20 cellular contexts compared by ENCODE assay signal in the genomic region with DNA sequence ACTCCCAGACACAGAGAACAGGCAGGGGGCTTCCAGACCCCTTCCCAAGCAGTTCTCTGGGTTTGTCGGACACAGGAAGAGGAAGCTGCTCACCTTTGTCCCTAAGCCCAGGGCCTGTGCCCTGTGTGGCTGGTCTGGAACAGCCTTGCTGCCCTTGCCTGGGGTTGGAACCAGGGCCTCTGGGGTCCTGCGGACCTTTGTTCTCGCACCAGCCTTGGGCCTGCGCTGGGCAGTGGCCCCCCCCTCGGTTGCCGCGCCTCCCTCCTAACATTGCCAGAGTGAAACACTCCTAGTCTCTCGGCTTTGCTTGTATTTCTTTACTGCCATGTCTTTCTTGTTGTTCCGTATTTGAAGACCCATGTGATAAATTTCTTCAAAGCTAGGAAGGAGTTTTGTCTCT. TPM values are rescaled to one million over a fixed set of nuclear protein-coding genes. Genes with fewer than 3 reads are reported as not detected.
DNase-seq lines count a peak whose midpoint lies in the region; ATAC-seq and TF ChIP-seq lines count a peak whose summit lies in the region.
"Had no signal": no experiment of that assay in that cellular context is flagged by ENCODE, and none has a peak within 500 bp of the region (broad histone marks: within the 10 kb centered on the region; RNA-seq: fewer than 3 reads in every experiment).

No MANE protein-coding gene starts in this region.

- CTCF ChIA-PET in activated CD8-positive, alpha-beta memory T cell treated with anti-CD3 and anti-CD28 coated beads, Interleukin-2, amount 10 ng/mL, durations not matched to agents 7 days and 5 days (lab: Charles Lee), result interaction anchor here (1.6 kb wide), 1 partner anchor 10 kb away, joined by 4 read pairs; no protein-coding TSS in a partner anchor
- CTCF ChIA-PET in RWPE1 (lab: Yijun Ruan, JAX), result no interaction called here

- no peak overlapping the region for H3K4me3 Mint-ChIP-seq in activated CD8-positive, alpha-beta memory T cell treated with anti-CD3 and anti-CD28 coated beads, Interleukin-2, amount 10 ng/mL, durations not matched to agents 7 days and 5 days
- H3K4me3 Mint-ChIP-seq in natural killer cell (no peak overlapping the region), immature natural killer cell (no peak overlapping the region)
- no peak overlapping the region for H3K4me3 Mint-ChIP-seq in natural killer cell treated with Interleukin-12 subunit alpha and Interleukin-12 subunit beta and Interleukin-15 and Interleukin-18, amount 100 ng/mL, for 72 hours

- no peak for ATAC-seq in activated CD8-positive, alpha-beta memory T cell treated with anti-CD3 and anti-CD28 coated beads, Interleukin-2, amount 10 ng/mL, durations not matched to agents 7 days and 5 days
- ATAC-seq in natural killer cell, result no peak
- no peak for ATAC-seq in natural killer cell treated with Interleukin-12 subunit alpha and Interleukin-12 subunit beta and Interleukin-15 and Interleukin-18, amount 100 ng/mL, for 72 hours
- no peak for ATAC-seq in esophagus mucosa
- ATAC-seq: A549 had no signal

- DNase-seq in activated CD8-positive, alpha-beta memory T cell treated with anti-CD3 and anti-CD28 coated beads, Interleukin-2, amount 10 ng/mL, durations not matched to agents 7 days and 5 days, result no peak
- DNase-seq in activated CD8-positive, alpha-beta memory T cell treated with anti-CD3 and anti-CD28 coated beads for 24 hours, result no peak
- DNase-seq in natural killer cell, result no peak
- no peak for DNase-seq in natural killer cell treated with Interleukin-12 subunit alpha and Interleukin-12 subunit beta and Interleukin-15 and Interleukin-18, amount 100 ng/mL, for 72 hours (ENCODE audit: low spot score)
- DNase-seq in RWPE1 (ENCODE audit: low spot score), result no peak
- DNase-seq in immature natural killer cell, result no peak
- DNase-seq in NCI-H146 (lab: John Stamatoyannopoulos, UW), result no peak
- DNase-seq: AML-193; CD8-positive, alpha-beta memory T cell; COR-L47; DMS 273 treated with DMSO at 0.1 percent for 48 hours; GDM1; GM23248; HCEC 1CT had no signal

- H3K27me3 Mint-ChIP-seq in activated CD8-positive, alpha-beta memory T cell treated with anti-CD3 and anti-CD28 coated beads, Interleukin-2, amount 10 ng/mL, durations not matched to agents 7 days and 5 days, result no peaks in the 10 kb centered on the region
- H3K27me3 Mint-ChIP-seq in natural killer cell (ENCODE audit: low read depth in 2 of 2) (no peaks in the 10 kb centered on the region), immature natural killer cell (ENCODE audit: low read depth in 3 of 3) (peaks cover 8 to 12% (median 10%) of the 10 kb centered on the region in 3 donors)
- no peaks in the 10 kb centered on the region for H3K27me3 Mint-ChIP-seq in natural killer cell treated with Interleukin-12 subunit alpha and Interleukin-12 subunit beta and Interleukin-15 and Interleukin-18, amount 100 ng/mL, for 72 hours
- H3K27me3 Mint-ChIP-seq: CD8-positive, alpha-beta memory T cell had no signal

- POLR2A ChIA-PET in RWPE1 (lab: Yijun Ruan, JAX; ENCODE audit: low non-redundant PET), result no interaction called here

- H3K4me1 Mint-ChIP-seq in activated CD8-positive, alpha-beta memory T cell treated with anti-CD3 and anti-CD28 coated beads, Interleukin-2, amount 10 ng/mL, durations not matched to agents 7 days and 5 days, result peaks cover 14% of the 10 kb centered on the region
- H3K4me1 Mint-ChIP-seq in natural killer cell, result peaks cover 0 to 9% of the 10 kb centered on the region in 2 donors
- H3K4me1 Mint-ChIP-seq in natural killer cell treated with Interleukin-12 subunit alpha and Interleukin-12 subunit beta and Interleukin-15 and Interleukin-18, amount 100 ng/mL, for 72 hours (ENCODE audit: low read depth in 2 of 2), result peaks cover 0 to 3% of the 10 kb centered on the region in 2 donors
- H3K4me1 Mint-ChIP-seq in immature natural killer cell, result peaks cover 0 to 5% of the 10 kb centered on the region in 2 donors

- H3K9me3 Mint-ChIP-seq in activated CD8-positive, alpha-beta memory T cell treated with anti-CD3 and anti-CD28 coated beads, Interleukin-2, amount 10 ng/mL, durations not matched to agents 7 days and 5 days (ENCODE audit: low read depth), result no peaks in the 10 kb centered on the region
- H3K9me3 Mint-ChIP-seq in natural killer cell (no peaks in the 10 kb centered on the region), immature natural killer cell (no peaks in the 10 kb centered on the region)
- H3K9me3 Mint-ChIP-seq in natural killer cell treated with Interleukin-12 subunit alpha and Interleukin-12 subunit beta and Interleukin-15 and Interleukin-18, amount 100 ng/mL, for 72 hours, result no peaks in the 10 kb centered on the region
- H3K9me3 Mint-ChIP-seq: CD8-positive, alpha-beta memory T cell had no signal

- H3K27ac ChIP-seq in RWPE1, result peak overlapping the region; percentile 24; the same call in 1 of the 2 replicates
- H3K27ac ChIP-seq: 22Rv1, A549, GM23248, HL-60 had no signal

- intact Hi-C loops in natural killer cell (cut with micrococcal nuclease), result loop anchor here (10.0 kb wide), 1 partner anchor 55 kb away; the partner anchor contains the start of gene ZC3H18

- peak overlapping the region; percentile 38 for H3K27ac Mint-ChIP-seq in activated CD8-positive, alpha-beta memory T cell treated with anti-CD3 and anti-CD28 coated beads, Interleukin-2, amount 10 ng/mL, durations not matched to agents 7 days and 5 days
- peak overlapping the region; percentile 31 to 77 for H3K27ac Mint-ChIP-seq in natural killer cell
- no peak overlapping the region for H3K27ac Mint-ChIP-seq in natural killer cell treated with Interleukin-12 subunit alpha and Interleukin-12 subunit beta and Interleukin-15 and Interleukin-18, amount 100 ng/mL, for 72 hours
- H3K27ac Mint-ChIP-seq in immature natural killer cell, result peak overlapping the region in 4 of 6 donors; percentile 67 to 75 (median 70)

- peaks cover 17% of the 10 kb centered on the region for H3K36me3 Mint-ChIP-seq in activated CD8-positive, alpha-beta memory T cell treated with anti-CD3 and anti-CD28 coated beads, Interleukin-2, amount 10 ng/mL, durations not matched to agents 7 days and 5 days
- no peaks in the 10 kb centered on the region for H3K36me3 Mint-ChIP-seq in natural killer cell
- H3K36me3 Mint-ChIP-seq in natural killer cell treated with Interleukin-12 subunit alpha and Interleukin-12 subunit beta and Interleukin-15 and Interleukin-18, amount 100 ng/mL, for 72 hours, result no peaks in the 10 kb centered on the region
- H3K36me3 Mint-ChIP-seq in immature natural killer cell, result peaks cover 3 to 21% (median 13%) of the 10 kb centered on the region in 3 donors

- TF ChIP-seq CTCF in natural killer cell (IDR thresholded peaks at IDR 0.05) (no peak), RWPE1 (conservative IDR thresholded peaks at IDR 0.05; ENCODE audit: low read depth) (no peak)

RNA-seq across cellular contexts. Expression of gene IL17C, which starts 8.5 kb away (rescaled TPM):
- total RNA-seq in activated CD8-positive, alpha-beta memory T cell treated with anti-CD3 and anti-CD28 coated beads, Interleukin-2, amount 10 ng/mL, durations not matched to agents 7 days and 5 days, result under 1 TPM in 1 of 2 experiments, not detected in 1; 0.29 TPM
- total RNA-seq in natural killer cell (1 to 10 TPM in 2 of 3 donors, under 1 TPM in 1; 0.61 to 3.0 (median 1.2) TPM), esophagus mucosa (not detected)
- total RNA-seq in natural killer cell treated with Interleukin-12 subunit alpha and Interleukin-12 subunit beta and Interleukin-15 and Interleukin-18, amount 100 ng/mL, for 72 hours, result 1 to 10 TPM in 1 of 2 donors, under 1 TPM in 1; 0.64 to 1.0 TPM
- polyA plus RNA-seq in immature natural killer cell, result under 1 TPM in 2 of 3 donors, not detected in 1; 0.64 to 0.80 TPM
- total RNA-seq: GM23248, HT1080 had no signal
- polyA plus RNA-seq: A549; BJ; CD8-positive, alpha-beta memory T cell; GM23248 had no signal

RNA-seq across cellular contexts. Expression of gene CYBA, which starts 21.0 kb away (rescaled TPM):
- 100 to 1,000 TPM; 461 to 494 TPM for total RNA-seq in activated CD8-positive, alpha-beta memory T cell treated with anti-CD3 and anti-CD28 coated beads, Interleukin-2, amount 10 ng/mL, durations not matched to agents 7 days and 5 days
- total RNA-seq in natural killer cell (1,000 to 10,000 TPM; 1,001 to 1,351 (median 1,051) TPM), esophagus mucosa (66.3 TPM)
- 100 to 1,000 TPM; 268 to 386 TPM for total RNA-seq in natural killer cell treated with Interleukin-12 subunit alpha and Interleukin-12 subunit beta and Interleukin-15 and Interleukin-18, amount 100 ng/mL, for 72 hours
- 1,000 to 10,000 TPM; 2,079 to 2,787 (median 2,690) TPM for polyA plus RNA-seq in immature natural killer cell

RNA-seq across cellular contexts. Expression of gene MVD, which starts 33.1 kb away (rescaled TPM):
- total RNA-seq in activated CD8-positive, alpha-beta memory T cell treated with anti-CD3 and anti-CD28 coated beads, Interleukin-2, amount 10 ng/mL, durations not matched to agents 7 days and 5 days, result 100 to 1,000 TPM; 112 to 134 TPM
- total RNA-seq in natural killer cell (100 to 1,000 TPM; 176 to 271 (median 185) TPM), esophagus mucosa (154 TPM)
- 100 to 1,000 TPM in 1 of 2 donors, 10 to 100 TPM in 1; 77.2 to 124 TPM for total RNA-seq in natural killer cell treated with Interleukin-12 subunit alpha and Interleukin-12 subunit beta and Interleukin-15 and Interleukin-18, amount 100 ng/mL, for 72 hours
- polyA plus RNA-seq in immature natural killer cell, result 10 to 100 TPM; 79.4 to 96.6 (median 87.6) TPM

RNA-seq across cellular contexts. Expression of gene SNAI3, which starts 56.5 kb away (rescaled TPM):
- 10 to 100 TPM in 1 of 2 experiments, 1 to 10 TPM in 1; 5.6 to 14.1 TPM for total RNA-seq in activated CD8-positive, alpha-beta memory T cell treated with anti-CD3 and anti-CD28 coated beads, Interleukin-2, amount 10 ng/mL, durations not matched to agents 7 days and 5 days
- total RNA-seq in natural killer cell, result 1 to 10 TPM; 8.2 to 9.2 (median 8.4) TPM
- 1 to 10 TPM in 1 of 2 donors, under 1 TPM in 1; 0.42 to 1.2 TPM for total RNA-seq in natural killer cell treated with Interleukin-12 subunit alpha and Interleukin-12 subunit beta and Interleukin-15 and Interleukin-18, amount 100 ng/mL, for 72 hours
- polyA plus RNA-seq in immature natural killer cell, result 10 to 100 TPM in 2 of 3 donors, 1 to 10 TPM in 1; 9.0 to 12.4 (median 11.7) TPM
- total RNA-seq in esophagus mucosa, result 0.28 TPM
- total RNA-seq: GM23248 had no signal
- polyA plus RNA-seq: A549, BJ had no signal

RNA-seq across cellular contexts. Expression of gene ZC3H18, which starts 59.6 kb away (rescaled TPM):
- 10 to 100 TPM; 88.1 to 93.9 TPM for total RNA-seq in activated CD8-positive, alpha-beta memory T cell treated with anti-CD3 and anti-CD28 coated beads, Interleukin-2, amount 10 ng/mL, durations not matched to agents 7 days and 5 days
- total RNA-seq in natural killer cell (100 to 1,000 TPM; 125 to 130 (median 126) TPM), esophagus mucosa (21.9 TPM)
- total RNA-seq in natural killer cell treated with Interleukin-12 subunit alpha and Interleukin-12 subunit beta and Interleukin-15 and Interleukin-18, amount 100 ng/mL, for 72 hours, result 100 to 1,000 TPM in 1 of 2 donors, 10 to 100 TPM in 1; 85.0 to 148 TPM
- polyA plus RNA-seq in immature natural killer cell, result 10 to 100 TPM in 1 of 3 donors, 1 to 10 TPM in 2; 1.0 to 29.0 (median 8.7) TPM

Comparison
In these comparisons a context has a peak if more than half of its experiments do, and no peak if none do; other contexts are left out.
1. H3K27ac Mint-ChIP-seq: peak in activated CD8-positive, alpha-beta memory T cell treated with anti-CD3 and anti-CD28 coated beads, Interleukin-2, amount 10 ng/mL, durations not matched to agents 7 days and 5 days (single experiment), natural killer cell (2 of 2) and immature natural killer cell (4 of 6); none in natural killer cell treated with Interleukin-12 subunit alpha and Interleukin-12 subunit beta and Interleukin-15 and Interleukin-18, amount 100 ng/mL, for 72 hours (0 of 2).